ENCODE assay signal across 16 cellular contexts in the genomic region with DNA sequence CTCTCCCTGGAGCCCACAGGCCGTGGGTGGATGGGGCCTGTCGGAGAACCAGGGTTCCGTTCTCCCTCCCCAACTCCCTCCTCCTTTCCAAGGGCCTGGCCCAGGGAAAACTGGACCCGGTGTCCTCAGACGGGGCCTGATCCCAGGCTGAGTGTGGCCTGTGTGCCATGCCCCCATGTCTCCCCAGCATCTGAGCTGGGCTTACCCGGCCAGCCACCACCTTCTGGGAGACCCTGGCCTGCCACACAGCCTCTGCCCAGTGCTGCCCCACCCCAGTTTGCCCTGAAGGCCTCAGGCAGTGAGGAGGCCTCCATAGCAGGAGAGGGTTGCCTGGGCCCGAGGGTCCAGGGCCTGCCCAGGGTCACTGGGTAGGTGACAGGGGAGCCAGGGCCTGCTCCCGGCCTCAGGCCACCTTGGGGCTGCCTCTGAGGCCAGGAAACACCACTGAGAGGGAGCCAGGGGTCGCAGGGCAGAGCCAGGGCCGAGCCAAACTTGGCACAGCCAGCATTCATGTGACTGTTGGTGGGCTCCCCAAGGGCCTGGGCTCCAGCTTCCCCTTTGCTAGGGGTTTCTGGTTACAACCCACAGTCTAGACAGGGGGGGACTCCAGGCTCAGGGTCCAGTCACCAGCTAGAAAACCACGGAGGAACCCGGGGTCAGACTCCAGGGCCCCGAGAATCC. TPM values are rescaled to one million over a fixed set of nuclear protein-coding genes. Genes with fewer than 3 reads are reported as not detected.
DNase-seq lines count a peak whose midpoint lies in the region; ATAC-seq, FAIRE-seq and TF ChIP-seq lines count a peak whose summit lies in the region.
"Had no signal": no experiment of that assay in that cellular context is flagged by ENCODE, and none has a peak within 500 bp of the region (broad histone marks: within the 10 kb centered on the region; RNA-seq: fewer than 3 reads in every experiment).

No MANE protein-coding gene starts in this region.

- peaks cover 19% of the 10 kb centered on the region for H3K4me1 Mint-ChIP-seq in MCF 10A (ENCODE audit: insufficient read depth, unreplicated experiment)

- H3K27me3 Mint-ChIP-seq in MCF 10A (ENCODE audit: insufficient read depth, unreplicated experiment): no peaks in the 10 kb centered on the region

- no peaks in the 10 kb centered on the region for H3K9me3 ChIP-seq in spleen
- H3K9me3 ChIP-seq in colonic mucosa: no peaks in the 10 kb centered on the region
- H3K9me3 ChIP-seq: MG63 had no signal

- no peak overlapping the region for H3K27ac Mint-ChIP-seq in MCF 10A (ENCODE audit: low read depth, unreplicated experiment)
- H3K27ac Mint-ChIP-seq: CD4-positive, alpha-beta T cell had no signal

- H3K36me3 ChIP-seq in spleen (peaks cover 5 to 69% (median 35%) of the 10 kb centered on the region in 6 donors), colonic mucosa (no peaks in the 10 kb centered on the region)

- no peak for FAIRE-seq in H54 (lab: Jason Lieb, UNC)
- FAIRE-seq in RCC 7860 (lab: Jason Lieb, UNC): no peak

- TF ChIP-seq POLR2A in H54 (IDR thresholded peaks at IDR 0.05; ENCODE audit: low read depth, low read length): 0 out of 2 replicates have a peak, but pooled peaks have one; percentile 1
- TF ChIP-seq POLR2A in spleen (IDR thresholded peaks at IDR 0.05): no peak

- H3K4me3 Mint-ChIP-seq in MCF 10A (ENCODE audit: unreplicated experiment): peak overlapping the region; percentile 73

- H3K4me3 ChIP-seq in spleen (peak overlapping the region in 4 of 8 donors; percentile 47 to 77 (median 60)), colonic mucosa (no peak overlapping the region)
- H3K4me3 ChIP-seq: MG63 had no signal

- peak; percentile 41 for ATAC-seq in left lobe of liver

- no peak overlapping the region for H3K9ac ChIP-seq in colonic mucosa (ENCODE audit: low read depth in 2 of 2, low read length in 2 of 2)

- CTCF ChIA-PET in MCF 10A (lab: Yijun Ruan, JAX): interaction anchor here (1.0 to 2.8 kb wide), 2 partner anchors 57 to 81 kb away, joined by 4 to 11 read pairs; no protein-coding TSS in a partner anchor

- H3K27ac ChIP-seq in spleen (peak overlapping the region; percentile 55 to 99 (median 72)), colonic mucosa (no peak overlapping the region)

- peaks cover 67% of the 10 kb centered on the region for H3K36me3 Mint-ChIP-seq in MCF 10A (ENCODE audit: insufficient read depth, unreplicated experiment)

- H3K27me3 ChIP-seq in spleen (replicated peaks in 1 of 7) (peaks cover 0 to 36% (median 12%) of the 10 kb centered on the region in 7 donors), colonic mucosa (peaks cover 14% of the 10 kb centered on the region)

- DNase-seq in H54 (ENCODE audit: insufficient read length, low spot score) (no peak), MCF 10A (ENCODE audit: unreplicated experiment) (no peak), left lobe of liver (ENCODE audit: low spot score) (no peak), spleen (peak; percentile 80), colonic mucosa (no peak), NCI-H524 (lab: John Stamatoyannopoulos, UW) (no peak), RCC 7860 (ENCODE audit: low spot score) (no peak)
- DNase-seq in activated naive CD4-positive, alpha-beta T cell treated with Interleukin-2 at 50 U/mL for 16 hours: no peak
- DNase-seq: activated CD4-positive, alpha-beta T cell treated with anti-CD3 and anti-CD28 coated beads, Interleukin-2, amount 50 U/mL, for 1 hour; activated naive CD4-positive, alpha-beta T cell; CD4-positive, alpha-beta T cell; dermis blood vessel endothelial cell; MG63; NCI-H524 treated with DMSO at 0.1 percent for 48 hours had no signal

- TF ChIP-seq CTCF in MCF 10A (IDR thresholded peaks at IDR 0.05; ENCODE audit: unreplicated experiment) (no peak), spleen (IDR thresholded peaks at IDR 0.05 in 8 of 11, conservative IDR thresholded peaks at IDR 0.05 in 3 of 11) (no peak), colonic mucosa (IDR thresholded peaks at IDR 0.05) (no peak)

- POLR2A ChIA-PET in MCF 10A (lab: Yijun Ruan, JAX): interaction anchor here (0.9 to 7.8 kb wide), 4 partner anchors 11 to 91 kb away, joined by 3 to 107 read pairs (median 10); partner anchors contain the start of gene SYT8

- intact Hi-C loops in MCF 10A (cut with micrococcal nuclease): no loop called here
- intact Hi-C loops in spleen (cut with DNase I; ENCODE audit: low total_unique reads): no loop called here
- intact Hi-C loops in colonic mucosa (cut with DNase I): no loop called here

- no peaks in the 10 kb centered on the region for H3K9me3 Mint-ChIP-seq in MCF 10A (ENCODE audit: unreplicated experiment)
- H3K9me3 Mint-ChIP-seq: CD4-positive, alpha-beta T cell had no signal

- WGBS in spleen, 5 donors: 32 to 55% (median 42%) methylated on average over 12 to 13 of the region's 13 CpGs

- H3K4me1 ChIP-seq in spleen (peaks cover 35 to 100% (median 88%) of the 10 kb centered on the region in 6 donors), colonic mucosa (no peaks in the 10 kb centered on the region)

- BruUV-seq in MCF 10A (replicated peaks; lab: Mats Ljungman, UMichigan): no TSS peak

RNA-seq across cellular contexts. Expression of gene IFITM10, which starts 0.6 kb away (rescaled TPM):
- 1.9 and 2.0 TPM in 2 replicates for total RNA-seq in MCF 10A (2022)
- total RNA-seq in left lobe of liver: 15.7 TPM
- 10 to 100 TPM in 2 of 7 donors, 1 to 10 TPM in 5; 6.7 to 41.6 (median 8.2) TPM for total RNA-seq in spleen
- polyA plus RNA-seq in spleen: 1 to 10 TPM in 2 of 3 donors, under 1 TPM in 1; 0.80 to 6.9 (median 2.4) TPM
- 1 to 10 TPM in 1 of 2 donors, under 1 TPM in 1; 0.42 to 1.1 TPM for total RNA-seq in colonic mucosa
- total RNA-seq: glomerular endothelial cell had no signal

RNA-seq across cellular contexts. Expression of gene CTSD, which starts 12.7 kb away (rescaled TPM):
- 366 and 367 TPM in 2 replicates for total RNA-seq in MCF 10A (2022)
- 564 TPM for total RNA-seq in left lobe of liver
- 1,000 to 10,000 TPM in 2 of 7 donors, 100 to 1,000 TPM in 5; 653 to 1,234 (median 749) TPM for total RNA-seq in spleen
- polyA plus RNA-seq in spleen: 1,000 to 10,000 TPM in 1 of 3 donors, 100 to 1,000 TPM in 2; 289 to 1,120 (median 418) TPM
- 100 to 1,000 TPM; 633 to 887 TPM for total RNA-seq in colonic mucosa

RNA-seq across cellular contexts. Expression of gene KRTAP5-6, which starts 54.0 kb away (rescaled TPM):
- not detected in 2 replicates for total RNA-seq in MCF 10A (2022)
- total RNA-seq in left lobe of liver: 1.4 TPM
- not detected for total RNA-seq in spleen
- polyA plus RNA-seq in spleen: not detected
- total RNA-seq in colonic mucosa: not detected
- total RNA-seq: CD4-positive, alpha-beta T cell; dermis blood vessel endothelial cell; glomerular endothelial cell; mesenteric fat pad had no signal
